In the genomic region with DNA sequence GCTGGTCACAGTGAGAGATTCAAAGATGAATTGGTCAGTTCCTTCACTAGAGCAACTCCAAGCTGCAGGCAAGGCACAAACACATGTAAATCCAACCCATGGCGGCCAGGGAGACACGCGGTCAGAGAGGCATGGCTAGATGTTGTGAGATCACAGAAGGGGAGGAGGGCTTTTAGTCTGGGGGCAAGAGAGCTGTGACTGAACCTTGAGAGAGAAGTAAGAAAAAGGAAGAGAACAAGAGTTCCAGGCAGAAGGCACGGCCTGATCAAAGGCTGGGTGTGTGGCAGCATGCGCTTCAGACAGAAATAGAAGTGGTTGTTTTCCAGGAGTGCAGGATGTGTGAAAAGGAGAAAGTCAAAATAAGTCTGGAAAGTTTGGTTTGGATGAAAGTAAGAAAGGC, we compare ENCODE assay signal across 25 cellular contexts. TPM values are rescaled to one million over a fixed set of nuclear protein-coding genes. Genes with fewer than 3 reads are reported as not detected.
DNase-seq lines count a peak whose midpoint lies in the region; ATAC-seq, FAIRE-seq and TF ChIP-seq lines count a peak whose summit lies in the region.
"Had no signal": no experiment of that assay in that cellular context is flagged by ENCODE, and none has a peak within 500 bp of the region (broad histone marks: within the 10 kb centered on the region; RNA-seq: fewer than 3 reads in every experiment).

No MANE protein-coding gene starts in this region.

- H3K4me1 ChIP-seq in SJCRH30: peaks cover 25% of the 10 kb centered on the region
- no peaks in the 10 kb centered on the region for H3K4me1 ChIP-seq in lower lobe of right lung
- no peaks in the 10 kb centered on the region for H3K4me1 ChIP-seq in small intestine (ENCODE audit: control insufficient read depth in 2 of 2, insufficient read depth in 1 of 2, low read depth in 1 of 2, low read length in 1 of 2)
- peaks cover 0 to 32% (median 0%) of the 10 kb centered on the region in 4 donors for H3K4me1 ChIP-seq in tibial nerve
- H3K4me1 ChIP-seq: BE2C, HAP-1 had no signal

- no peak for ATAC-seq in lower lobe of right lung
- ATAC-seq: GM23338, HepG2 had no signal

- TF ChIP-seq EP300 in tibial nerve (IDR thresholded peaks at IDR 0.05): no peak

- H3K9me3 ChIP-seq in SJCRH30 (replicated peaks) (no peaks in the 10 kb centered on the region), lower lobe of right lung (no peaks in the 10 kb centered on the region), small intestine (ENCODE audit: control insufficient read depth, low read depth) (no peaks in the 10 kb centered on the region), tibial nerve (no peaks in the 10 kb centered on the region)
- H3K9me3 ChIP-seq: BE2C, HAP-1, Peyer's patch had no signal

- TF ChIP-seq CTCF in lower lobe of right lung (IDR thresholded peaks at IDR 0.05) (no peak), tibial nerve (IDR thresholded peaks at IDR 0.05) (no peak)

- no peak for FAIRE-seq in small intestine (lab: Jason Lieb, UNC)
- FAIRE-seq: D721Med, HepG2 had no signal

- intact Hi-C loops in lower lobe of right lung (cut with DNase I): no loop called here

- H3K36me3 ChIP-seq in SJCRH30: no peaks in the 10 kb centered on the region
- peaks cover 6% of the 10 kb centered on the region for H3K36me3 ChIP-seq in lower lobe of right lung
- H3K36me3 ChIP-seq in small intestine (ENCODE audit: control insufficient read depth in 2 of 2, insufficient read depth in 2 of 2, low read length in 2 of 2): no peaks in the 10 kb centered on the region
- peaks cover 0 to 39% (median 0%) of the 10 kb centered on the region in 3 donors for H3K36me3 ChIP-seq in tibial nerve
- H3K36me3 ChIP-seq: BE2C, HAP-1, Peyer's patch had no signal

- H3K27ac ChIP-seq in SJCRH30 (peak overlapping the region; percentile 64), lower lobe of right lung (no peak overlapping the region), small intestine (ENCODE audit: low read depth in 1 of 2, low read length in 1 of 2) (no peak overlapping the region), tibial nerve (peak overlapping the region in 1 of 4 donors; percentile 11)
- H3K27ac ChIP-seq: 22Rv1, Peyer's patch, SK-N-MC had no signal

- 79 to 80% (median 80%) methylated on average over 5 of the region's 5 CpGs for WGBS in small intestine, 3 donors
- WGBS in tibial nerve, 2 donors: 77 to 82% methylated on average over 5 of the region's 5 CpGs

- H3K27me3 ChIP-seq in SJCRH30 (no peaks in the 10 kb centered on the region), lower lobe of right lung (ENCODE audit: low read depth) (no peaks in the 10 kb centered on the region), small intestine (ENCODE audit: control insufficient read depth in 2 of 2, insufficient read depth in 2 of 2, low read length in 2 of 2) (no peaks in the 10 kb centered on the region), tibial nerve (no peaks in the 10 kb centered on the region)
- H3K27me3 ChIP-seq: BE2C, Peyer's patch had no signal

- TF ChIP-seq POLR2A in tibial nerve (IDR thresholded peaks at IDR 0.05): no peak

- DNase-seq in Ammon's horn (ENCODE audit: low spot score) (peak; percentile 49), SJCRH30 (peak; percentile 9 to 38), globus pallidus (ENCODE audit: low spot score) (peak; percentile 35), occipital lobe (lab: John Stamatoyannopoulos, UW) (peak; percentile 24), lower lobe of right lung (no peak), small intestine (no peak), tibial nerve (ENCODE audit: low spot score in 2 of 2) (no peak)
- DNase-seq in activated CD4-positive, alpha-beta T cell treated with anti-CD3 and anti-CD28 coated beads, Interleukin-2, amount 50 U/mL, for 1 hour: no peak
- DNase-seq: BE2C; CD4-positive, alpha-beta T cell; HFFc6; Karpas-422; NCI-H1092 treated with DMSO at 0.1 percent for 48 hours; NCI-H1436; NCI-H187; NCI-H446 treated with DMSO at 0.1 percent for 48 hours; OCI-M1; Peyer's patch; SHP77 treated with DMSO at 0.1 percent for 48 hours had no signal

- no peak overlapping the region for H3K4me3 ChIP-seq in SJCRH30
- no peak overlapping the region for H3K4me3 ChIP-seq in lower lobe of right lung
- H3K4me3 ChIP-seq in small intestine (ENCODE audit: low read depth in 1 of 2, low read length in 2 of 2): no peak overlapping the region
- no peak overlapping the region for H3K4me3 ChIP-seq in tibial nerve
- H3K4me3 ChIP-seq: GM23338, HAP-1, Peyer's patch, SK-N-MC had no signal

RNA-seq across cellular contexts. Expression of a gene that starts 15.9 kb away (rescaled TPM):
- total RNA-seq in SJCRH30 (2014; rRNA removed; shearing (Covaris generic)): 0.91 and 1.1 TPM in 2 replicates
- total RNA-seq in occipital lobe (20.9 TPM), lower lobe of right lung (23.8 TPM), tibial nerve (10 to 100 TPM; 12.2 to 31.2 (median 15.3) TPM)
- 1 to 10 TPM; 2.2 to 7.5 (median 2.9) TPM for polyA plus RNA-seq in small intestine

Comparison
In these comparisons a context has a peak if more than half of its experiments do, and no peak if none do; other contexts are left out.
1. DNase-seq: peak in Ammon's horn (single experiment), SJCRH30 (2 of 2), globus pallidus (single experiment) and occipital lobe (single experiment); none in lower lobe of right lung (single experiment), small intestine (single experiment), tibial nerve (0 of 2) and activated CD4-positive, alpha-beta T cell treated with anti-CD3 and anti-CD28 coated beads, Interleukin-2, amount 50 U/mL, for 1 hour (single experiment).